In the genomic region with DNA sequence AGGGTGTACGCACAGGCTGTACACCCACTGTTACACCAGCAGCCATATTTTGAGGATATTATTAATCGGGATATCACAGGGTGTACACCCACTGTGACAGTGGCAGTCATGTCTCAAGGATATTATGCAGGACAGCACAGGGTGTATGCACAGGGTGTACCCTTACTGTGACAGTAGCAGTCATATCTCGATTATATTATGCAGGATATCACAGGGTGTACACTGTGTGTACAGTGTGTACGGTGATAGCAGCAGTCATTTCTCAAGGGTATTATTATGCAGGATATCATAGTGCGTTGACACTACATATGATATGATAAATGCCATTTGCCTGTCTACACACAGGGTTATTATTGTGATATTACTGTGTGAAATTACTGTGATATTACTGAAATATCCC, we compare ENCODE assay signal across 15 cellular contexts.
DNase-seq lines count a peak whose midpoint lies in the region; ATAC-seq and TF ChIP-seq lines count a peak whose summit lies in the region.
"Had no signal": no experiment of that assay in that cellular context is flagged by ENCODE, and none has a peak within 500 bp of the region (broad histone marks: within the 10 kb centered on the region; RNA-seq: fewer than 3 reads in every experiment).

No MANE protein-coding gene starts in this region.

- H3K9me3 Mint-ChIP-seq in activated CD4-positive, alpha-beta T cell treated with anti-CD3 and anti-CD28 coated beads for 36 hours (ENCODE audit: low read depth), result no peaks in the 10 kb centered on the region
- H3K9me3 Mint-ChIP-seq in natural killer cell treated with Interleukin-12 subunit alpha and Interleukin-12 subunit beta and Interleukin-15 and Interleukin-18, amount 100 ng/mL, for 72 hours, result no peaks in the 10 kb centered on the region
- H3K9me3 Mint-ChIP-seq in natural killer cell, result no peaks in the 10 kb centered on the region
- peaks cover 0 to 5% of the 10 kb centered on the region in 2 donors for H3K9me3 Mint-ChIP-seq in stimulated activated naive CD8-positive, alpha-beta T cell treated with anti-CD3 and anti-CD28 coated beads, Interleukin-15, amount 100 ng/mL, for 72 hours
- H3K9me3 Mint-ChIP-seq: CD14-positive monocyte, H9 had no signal

- H3K36me3 ChIP-seq in trophoblast cell (ENCODE audit: control insufficient read depth in 1 of 2, insufficient read depth in 2 of 2, low read length in 2 of 2), result no peaks in the 10 kb centered on the region
- H3K36me3 ChIP-seq: BLaER1 had no signal

- no peak overlapping the region for H4K91ac ChIP-seq in trophoblast cell (ENCODE audit: low read depth, low read length)

- WGBS in trophoblast cell (ENCODE audit: extremely low coverage, insufficient coverage, insufficient read length), result no CpG with 5 or more reads among the region's 5 CpGs

- H2AK5ac ChIP-seq in trophoblast cell (ENCODE audit: low read length), result no peak overlapping the region

- CTCF ChIA-PET in activated CD4-positive, alpha-beta T cell treated with anti-CD3 and anti-CD28 coated beads for 36 hours (lab: Charles Lee), result no interaction called here

- POLR2A ChIA-PET in activated CD4-positive, alpha-beta T cell treated with anti-CD3 and anti-CD28 coated beads for 36 hours (lab: Charles Lee), result no interaction called here

- no peak overlapping the region for H2BK5ac ChIP-seq in trophoblast cell (ENCODE audit: low read depth, low read length, poor library complexity)

- H2AFZ ChIP-seq in trophoblast cell (ENCODE audit: insufficient read depth, low read length, poor library complexity), result no peak overlapping the region

- ATAC-seq in activated CD4-positive, alpha-beta T cell treated with anti-CD3 and anti-CD28 coated beads for 36 hours, result peak; percentile 71
- peak; percentile 66 to 71 for ATAC-seq in natural killer cell treated with Interleukin-12 subunit alpha and Interleukin-12 subunit beta and Interleukin-15 and Interleukin-18, amount 100 ng/mL, for 72 hours
- ATAC-seq in natural killer cell (no peak), GM18909 (IDR thresholded peaks at IDR 0.05; ENCODE audit: poor library complexity, unreplicated experiment) (no peak)
- ATAC-seq in stimulated activated naive CD8-positive, alpha-beta T cell treated with anti-CD3 and anti-CD28 coated beads, Interleukin-15, amount 100 ng/mL, for 72 hours, result peak; percentile 57

- no peak overlapping the region for H3K4me2 ChIP-seq in trophoblast cell (ENCODE audit: low read length)
- H3K4me2 ChIP-seq: BLaER1 had no signal

- no peaks in the 10 kb centered on the region for H3K4me1 Mint-ChIP-seq in activated CD4-positive, alpha-beta T cell treated with anti-CD3 and anti-CD28 coated beads for 36 hours
- no peaks in the 10 kb centered on the region for H3K4me1 Mint-ChIP-seq in natural killer cell treated with Interleukin-12 subunit alpha and Interleukin-12 subunit beta and Interleukin-15 and Interleukin-18, amount 100 ng/mL, for 72 hours (ENCODE audit: low read depth in 2 of 2)
- no peaks in the 10 kb centered on the region for H3K4me1 Mint-ChIP-seq in natural killer cell
- no peaks in the 10 kb centered on the region for H3K4me1 Mint-ChIP-seq in stimulated activated naive CD8-positive, alpha-beta T cell treated with anti-CD3 and anti-CD28 coated beads, Interleukin-15, amount 100 ng/mL, for 72 hours
- H3K4me1 Mint-ChIP-seq: CD14-positive monocyte; CD4-positive, alpha-beta memory T cell; H9 had no signal

- peaks cover 5% of the 10 kb centered on the region for H3K9me3 ChIP-seq in trophoblast cell (ENCODE audit: insufficient read depth, low read depth, low read length)
- H3K9me3 ChIP-seq: BLaER1 had no signal

- H3K4me3 ChIP-seq in trophoblast cell (ENCODE audit: low read depth, low read length), result no peak overlapping the region
- H3K4me3 ChIP-seq: BLaER1 had no signal

- TF ChIP-seq CTCF in natural killer cell (IDR thresholded peaks at IDR 0.05), result no peak

- no peaks in the 10 kb centered on the region for H3K4me1 ChIP-seq in trophoblast cell (ENCODE audit: control insufficient read depth in 1 of 2, insufficient read depth in 2 of 2, low read length in 2 of 2)
- H3K4me1 ChIP-seq: BLaER1 had no signal

- H2BK12ac ChIP-seq in trophoblast cell (ENCODE audit: low read length), result no peak overlapping the region

- intact Hi-C loops in activated CD4-positive, alpha-beta T cell treated with anti-CD3 and anti-CD28 coated beads for 36 hours (cut with DNase I, micrococcal nuclease), result no loop called here
- intact Hi-C loops in natural killer cell (cut with micrococcal nuclease), result no loop called here

- H3K27ac Mint-ChIP-seq in activated CD4-positive, alpha-beta T cell treated with anti-CD3 and anti-CD28 coated beads for 36 hours, result no peak overlapping the region
- H3K27ac Mint-ChIP-seq in natural killer cell treated with Interleukin-12 subunit alpha and Interleukin-12 subunit beta and Interleukin-15 and Interleukin-18, amount 100 ng/mL, for 72 hours, result no peak overlapping the region
- no peak overlapping the region for H3K27ac Mint-ChIP-seq in natural killer cell
- H3K27ac Mint-ChIP-seq in stimulated activated naive CD8-positive, alpha-beta T cell treated with anti-CD3 and anti-CD28 coated beads, Interleukin-15, amount 100 ng/mL, for 72 hours, result no peak overlapping the region
- H3K27ac Mint-ChIP-seq: CD14-positive monocyte; CD4-positive, alpha-beta memory T cell; H9 had no signal

- H4K8ac ChIP-seq in trophoblast cell (ENCODE audit: low read depth, low read length), result no peak overlapping the region

- no peaks in the 10 kb centered on the region for H3K79me1 ChIP-seq in trophoblast cell (ENCODE audit: low read length)

- DNase-seq in activated CD4-positive, alpha-beta T cell treated with anti-CD3 and anti-CD28 coated beads for 36 hours, result no peak
- DNase-seq in activated CD4-positive, alpha-beta T cell treated with anti-CD3 and anti-CD28 coated beads, Interleukin-2, amount 50 U/mL, for 1 hour, result no peak
- DNase-seq in natural killer cell treated with Interleukin-12 subunit alpha and Interleukin-12 subunit beta and Interleukin-15 and Interleukin-18, amount 100 ng/mL, for 72 hours (ENCODE audit: low spot score), result no peak
- DNase-seq in natural killer cell (no peak), trophoblast cell (no peak)
- DNase-seq in stimulated activated naive CD8-positive, alpha-beta T cell treated with anti-CD3 and anti-CD28 coated beads, Interleukin-15, amount 100 ng/mL, for 72 hours, result no peak
- DNase-seq in stimulated activated CD4-positive, alpha-beta T cell treated with anti-CD3 and anti-CD28 coated beads, Interleukin-15, amount 100 ng/mL, for 24 hours, result no peak
- DNase-seq: 8988T; CD4-positive, alpha-beta memory T cell; DMS79 treated with DMSO at 0.1 percent for 48 hours; GF-D8; H9 had no signal

- no peak overlapping the region for H3K23ac ChIP-seq in trophoblast cell (ENCODE audit: low read length)

- H3K9ac ChIP-seq in trophoblast cell (ENCODE audit: low read length), result peak overlapping the region; percentile 25
- H3K9ac ChIP-seq: BLaER1 had no signal

- H3K14ac ChIP-seq in trophoblast cell (ENCODE audit: low read length), result no peak overlapping the region

- no peaks in the 10 kb centered on the region for H3K27me3 Mint-ChIP-seq in activated CD4-positive, alpha-beta T cell treated with anti-CD3 and anti-CD28 coated beads for 36 hours
- no peaks in the 10 kb centered on the region for H3K27me3 Mint-ChIP-seq in natural killer cell treated with Interleukin-12 subunit alpha and Interleukin-12 subunit beta and Interleukin-15 and Interleukin-18, amount 100 ng/mL, for 72 hours
- no peaks in the 10 kb centered on the region for H3K27me3 Mint-ChIP-seq in natural killer cell (ENCODE audit: low read depth in 2 of 2)
- H3K27me3 Mint-ChIP-seq in stimulated activated naive CD8-positive, alpha-beta T cell treated with anti-CD3 and anti-CD28 coated beads, Interleukin-15, amount 100 ng/mL, for 72 hours, result no peaks in the 10 kb centered on the region
- H3K27me3 Mint-ChIP-seq: CD4-positive, alpha-beta memory T cell had no signal

- no peak overlapping the region for H3K4me3 Mint-ChIP-seq in activated CD4-positive, alpha-beta T cell treated with anti-CD3 and anti-CD28 coated beads for 36 hours
- no peak overlapping the region for H3K4me3 Mint-ChIP-seq in natural killer cell treated with Interleukin-12 subunit alpha and Interleukin-12 subunit beta and Interleukin-15 and Interleukin-18, amount 100 ng/mL, for 72 hours
- no peak overlapping the region for H3K4me3 Mint-ChIP-seq in natural killer cell
- no peak overlapping the region for H3K4me3 Mint-ChIP-seq in stimulated activated naive CD8-positive, alpha-beta T cell treated with anti-CD3 and anti-CD28 coated beads, Interleukin-15, amount 100 ng/mL, for 72 hours
- H3K4me3 Mint-ChIP-seq: CD14-positive monocyte; CD4-positive, alpha-beta memory T cell; H9 had no signal

- H3K79me2 ChIP-seq in trophoblast cell (ENCODE audit: control insufficient read depth, insufficient read depth, low read length, poor library complexity), result no peaks in the 10 kb centered on the region

- no peak overlapping the region for H3K27ac ChIP-seq in trophoblast cell (ENCODE audit: low read depth, low read length)
- H3K27ac ChIP-seq: BLaER1 had no signal

- H3K4ac ChIP-seq in trophoblast cell (ENCODE audit: low read depth, low read length), result no peak overlapping the region

- H2BK120ac ChIP-seq in trophoblast cell (ENCODE audit: insufficient read depth, low read length, poor library complexity), result no peak overlapping the region

- no peak overlapping the region for H3K18ac ChIP-seq in trophoblast cell (ENCODE audit: low read length)

- H3K36me3 Mint-ChIP-seq in activated CD4-positive, alpha-beta T cell treated with anti-CD3 and anti-CD28 coated beads for 36 hours (ENCODE audit: low read depth), result no peaks in the 10 kb centered on the region
- no peaks in the 10 kb centered on the region for H3K36me3 Mint-ChIP-seq in natural killer cell treated with Interleukin-12 subunit alpha and Interleukin-12 subunit beta and Interleukin-15 and Interleukin-18, amount 100 ng/mL, for 72 hours
- H3K36me3 Mint-ChIP-seq in natural killer cell, result no peaks in the 10 kb centered on the region
- H3K36me3 Mint-ChIP-seq: CD14-positive monocyte; CD4-positive, alpha-beta memory T cell had no signal

- H4K12ac ChIP-seq in trophoblast cell (ENCODE audit: low read depth, low read length), result no peak overlapping the region

- H3K27me3 ChIP-seq in trophoblast cell (ENCODE audit: insufficient read depth, low read length), result no peaks in the 10 kb centered on the region
- H3K27me3 ChIP-seq: BLaER1 had no signal

Comparison
In these comparisons a context has a peak if more than half of its experiments do, and no peak if none do; other contexts are left out.
1. ATAC-seq: peak in activated CD4-positive, alpha-beta T cell treated with anti-CD3 and anti-CD28 coated beads for 36 hours (single experiment), natural killer cell treated with Interleukin-12 subunit alpha and Interleukin-12 subunit beta and Interleukin-15 and Interleukin-18, amount 100 ng/mL, for 72 hours (2 of 2) and stimulated activated naive CD8-positive, alpha-beta T cell treated with anti-CD3 and anti-CD28 coated beads, Interleukin-15, amount 100 ng/mL, for 72 hours (single experiment); none in natural killer cell (0 of 3) and GM18909 (single experiment).